In genomic region chr7:138033241-138033640, GRCh38 we compare ENCODE assay signal across 27 cellular contexts. TPM values are rescaled to one million over a fixed set of nuclear protein-coding genes. Genes with fewer than 3 reads are reported as not detected.
"Had no signal": no experiment of that assay in that cellular context is flagged by ENCODE, and none has a peak within 500 bp of the region (broad histone marks: within the 10 kb centered on the region; RNA-seq: fewer than 3 reads in every experiment).

No MANE protein-coding gene starts in this region.

- ATAC-seq: heart left ventricle, lower lobe of right lung had no signal

- H3K9me3 ChIP-seq: lower lobe of right lung, right atrium auricular region had no signal

- H3K36me3 ChIP-seq: heart left ventricle, left ventricle myocardium inferior, lower lobe of right lung, neutrophil, right atrium auricular region, stomach had no signal

- FAIRE-seq: frontal cortex had no signal

- H3K9me3 Mint-ChIP-seq: memory B cell had no signal

- H3K27ac ChIP-seq: coronary artery, heart left ventricle, left ventricle myocardium inferior, lower lobe of right lung, neutrophil, right atrium auricular region, stomach had no signal

- H3K27ac Mint-ChIP-seq: memory B cell, nephron progenitor cell had no signal

- H3K4me3 ChIP-seq: coronary artery, heart left ventricle, left ventricle myocardium inferior, lower lobe of right lung, right atrium auricular region, stomach had no signal

- DNase-seq: effector CD8-positive, alpha-beta T cell; heart left ventricle; hippocampal formation; islet precursor cell; left ventricle myocardium inferior; lower lobe of right lung; naive B cell; nephron progenitor cell; posterior cingulate gyrus; small intestine; stimulated activated CD4-positive, alpha-beta T cell treated with anti-CD3 and anti-CD28 coated beads, Interleukin-12 subunit alpha, Interleukin-12 subunit beta, amount 100 ng/mL, for 4 hours; stimulated activated naive CD4-positive, alpha-beta T cell; stomach; substantia nigra; trophoblast cell had no signal

- H3K4me3 Mint-ChIP-seq: memory B cell, nephron progenitor cell had no signal

- H3K4me1 ChIP-seq: heart left ventricle, left ventricle myocardium inferior, lower lobe of right lung, right atrium auricular region, stomach had no signal

- H3K27me3 Mint-ChIP-seq: naive B cell had no signal

- H3K4me1 Mint-ChIP-seq: nephron progenitor cell had no signal

- H3K27me3 ChIP-seq: heart left ventricle, neutrophil, right atrium auricular region, stomach had no signal

RNA-seq across cellular contexts. Expression of gene AKR1D1, which starts 43.0 kb away (rescaled TPM):
- total RNA-seq: chondrocyte, dermis microvascular lymphatic vessel endothelial cell, frontal cortex, glomerular endothelial cell, heart left ventricle, left ventricle myocardium inferior, lower lobe of right lung, osteocyte, pulmonary artery endothelial cell, right atrium auricular region, stomach, urinary bladder had no signal
- polyA plus RNA-seq: esophagus, heart left ventricle, small intestine, stomach, urinary bladder had no signal
